In genomic region chr1:230026572-230026971, GRCh38 we compare ENCODE assay signal across 17 cellular contexts. TPM values are rescaled to one million over a fixed set of nuclear protein-coding genes. Genes with fewer than 3 reads are reported as not detected.
A peak's percentile ranks its signal among the peaks of the same experiment; 100 is the strongest.
DNase-seq lines count a peak whose midpoint lies in the region; ATAC-seq and TF ChIP-seq lines count a peak whose summit lies in the region.
"Had no signal": no experiment of that assay in that cellular context is flagged by ENCODE, and none has a peak within 500 bp of the region (broad histone marks: within the 10 kb centered on the region; RNA-seq: fewer than 3 reads in every experiment).

No MANE protein-coding gene starts in this region.

- H3K27ac ChIP-seq in endodermal cell (ENCODE audit: low read depth, low read length) = no peak overlapping the region
- no peak overlapping the region for H3K27ac ChIP-seq in upper lobe of right lung

- H3K9ac ChIP-seq in endodermal cell (ENCODE audit: extremely low read depth, low read length, poor library complexity, severe bottlenecking) = no peak overlapping the region

- H3K27me3 ChIP-seq in endodermal cell (ENCODE audit: control insufficient read depth, insufficient read depth, low read length, poor library complexity, severe bottlenecking) (no peaks in the 10 kb centered on the region), upper lobe of right lung (no peaks in the 10 kb centered on the region)

- 87 to 96% methylated on average over 3 to 5 of the region's 5 CpGs for WGBS in endodermal cell (ENCODE audit: insufficient coverage in 1 of 2, insufficient read length in 1 of 2), 2 experiments

- no peak overlapping the region for H3K27ac Mint-ChIP-seq in endodermal cell

- H3K27me3 Mint-ChIP-seq in endodermal cell (ENCODE audit: insufficient read depth) = peaks cover 8% of the 10 kb centered on the region

- no peaks in the 10 kb centered on the region for H3K36me3 ChIP-seq in endodermal cell (ENCODE audit: control insufficient read depth, insufficient read depth, low read length)
- H3K36me3 ChIP-seq in mucosa of descending colon (ENCODE audit: low read depth) = no peaks in the 10 kb centered on the region
- no peaks in the 10 kb centered on the region for H3K36me3 ChIP-seq in upper lobe of right lung

- intact Hi-C loops in mucosa of descending colon (cut with DNase I, micrococcal nuclease) = no loop called here
- intact Hi-C loops in upper lobe of right lung (cut with DNase I) = no loop called here
- intact Hi-C loops in posterior cingulate gyrus (cut with DNase I) = no loop called here

- H3K4me1 ChIP-seq in endodermal cell (ENCODE audit: control insufficient read depth, insufficient read depth, low read length) (no peaks in the 10 kb centered on the region), mucosa of descending colon (ENCODE audit: low read depth) (no peaks in the 10 kb centered on the region), upper lobe of right lung (no peaks in the 10 kb centered on the region)

- H3K9me3 Mint-ChIP-seq in endodermal cell = peaks cover 6% of the 10 kb centered on the region

- no peak for TF ChIP-seq POLR2A in NB4 (IDR thresholded peaks at IDR 0.05; ENCODE audit: extremely low read depth, insufficient read length)

- H3K4me1 Mint-ChIP-seq in endodermal cell = peaks cover 12% of the 10 kb centered on the region

- no peaks in the 10 kb centered on the region for H3K36me3 Mint-ChIP-seq in endodermal cell (ENCODE audit: low read depth)
- H3K36me3 Mint-ChIP-seq: CD14-positive monocyte had no signal

- H3K9me3 ChIP-seq in endodermal cell (ENCODE audit: control insufficient read depth, low read length) (no peaks in the 10 kb centered on the region), mucosa of descending colon (no peaks in the 10 kb centered on the region), upper lobe of right lung (no peaks in the 10 kb centered on the region)

- no peak overlapping the region for H3K4me3 Mint-ChIP-seq in endodermal cell
- H3K4me3 Mint-ChIP-seq: CD14-positive monocyte had no signal

- no peak overlapping the region for H3K4me3 ChIP-seq in NB4 (ENCODE audit: low read depth, low read length)
- H3K4me3 ChIP-seq in endodermal cell (ENCODE audit: low read length) = no peak overlapping the region
- H3K4me3 ChIP-seq in mucosa of descending colon = no peak overlapping the region
- H3K4me3 ChIP-seq in upper lobe of right lung = no peak overlapping the region

- ATAC-seq in mucosa of descending colon (peak; percentile 73), upper lobe of right lung (peak; percentile 61), GM18873 (IDR thresholded peaks at IDR 0.05; ENCODE audit: low FRiP score, unreplicated experiment) (no peak)

- DNase-seq in NB4 (ENCODE audit: low read depth) (peak; percentile 24), endodermal cell (peak; percentile 19), mucosa of descending colon (peak in 2 of 3 donors; percentile 42 to 54), upper lobe of right lung (no peak), NOMO-1 (lab: John Stamatoyannopoulos, UW; ENCODE audit: unreplicated experiment in 2 of 2) (no peak), posterior cingulate gyrus (no peak)
- DNase-seq: ACHN; Kasumi-1; NCI-H1105; NCI-H1694; NCI-H2081 treated with DMSO at 0.1 percent for 48 hours; NCI-H748 treated with DMSO at 0.1 percent for 48 hours; NK-92 treated with Interleukin-12 subunit alpha and Interleukin-12 subunit beta, amount 100 ng/mL, for 24 hours; OCI-M1; Right ventricle myocardium superior had no signal

- TF ChIP-seq CTCF in NB4 (IDR thresholded peaks at IDR 0.05; ENCODE audit: low read depth, low read length) (no peak), endodermal cell (conservative IDR thresholded peaks at IDR 0.05) (no peak), mucosa of descending colon (IDR thresholded peaks at IDR 0.05) (no peak), upper lobe of right lung (IDR thresholded peaks at IDR 0.05) (no peak)

RNA-seq across cellular contexts. Expression of gene GALNT2, which starts 40.5 kb away (rescaled TPM):
- total RNA-seq in endodermal cell = 10 to 100 TPM; 41.6 to 63.5 TPM
- polyA plus RNA-seq in endodermal cell (2013, experiment 1 of 2) = 85.8 TPM
- 77.5 TPM for polyA plus RNA-seq in endodermal cell (2013, experiment 2 of 2)
- 10 to 100 TPM; 29.5 to 59.1 (median 55.2) TPM for total RNA-seq in mucosa of descending colon
- 55.1 TPM for total RNA-seq in upper lobe of right lung

Comparison
In these comparisons a context has a peak if more than half of its experiments do, and no peak if none do; other contexts are left out.
1. DNase-seq: peak in NB4 (single experiment), endodermal cell (single experiment) and mucosa of descending colon (2 of 3); none in upper lobe of right lung (single experiment), NOMO-1 (0 of 2) and posterior cingulate gyrus (0 of 10).